ENCODE assay signal across 20 cellular contexts in the genomic region with DNA sequence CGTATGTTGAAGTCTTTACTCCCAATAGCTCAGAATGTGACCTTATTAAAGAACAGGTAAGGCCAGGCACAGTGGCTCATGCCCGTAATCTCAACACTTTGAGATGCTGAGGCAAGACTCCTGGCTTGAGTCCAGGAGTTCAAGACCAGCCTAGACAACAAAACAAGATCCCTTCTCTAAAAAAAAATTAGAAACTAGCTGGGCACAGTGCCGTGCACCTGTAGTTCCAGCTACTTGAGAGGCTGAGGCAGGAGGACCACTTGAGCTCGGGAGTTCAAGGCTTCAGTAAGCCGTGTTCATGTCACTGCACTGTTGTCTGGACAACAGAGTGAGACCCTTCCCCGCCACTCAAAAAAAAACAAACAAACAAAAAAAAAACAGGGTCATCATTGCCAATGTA.
DNase-seq lines count a peak whose midpoint lies in the region; ATAC-seq, FAIRE-seq and TF ChIP-seq lines count a peak whose summit lies in the region.
"Had no signal": no experiment of that assay in that cellular context is flagged by ENCODE, and none has a peak within 500 bp of the region (broad histone marks: within the 10 kb centered on the region; RNA-seq: fewer than 3 reads in every experiment).

No MANE protein-coding gene starts in this region.

- H2AFZ ChIP-seq in HepG2 (ENCODE audit: low read length), result no peak overlapping the region

- H3K79me2 ChIP-seq in HepG2 (ENCODE audit: insufficient read depth, low read length), result peaks cover 95% of the 10 kb centered on the region

- DNase-seq in HepG2 (ENCODE audit: low spot score) (no peak), right lobe of liver (no peak), mesothelial cell of epicardium (ENCODE audit: low spot score in 2 of 2, unreplicated experiment in 2 of 2) (no peak), GM10248 (ENCODE audit: extremely low spot score) (no peak), NCI-H1417 (lab: John Stamatoyannopoulos, UW) (no peak)
- DNase-seq in activated T-helper 1 cell treated with anti-CD3 and anti-CD28 coated beads, Interleukin-12 subunit alpha, Interleukin-12 subunit beta, Interleukin-2, Interleukin-4 antibody, amounts not matched to agents 30 ng/mL and 10 ng/mL and 1 ng/mL, durations not matched to agents 14 hours and 24 hours and 36 hours (ENCODE audit: low spot score), result no peak
- DNase-seq: GOT3, KBM-7, NCI-H1105, NCI-H1694, NCI-H446 treated with DMSO at 0.1 percent for 48 hours, NCI-H69, Peyer's patch had no signal

- H3K27me3 ChIP-seq in HepG2 (ENCODE audit: control insufficient read depth in 1 of 2, insufficient read depth in 2 of 2, low read length in 2 of 2) (no peaks in the 10 kb centered on the region), right lobe of liver (no peaks in the 10 kb centered on the region)
- H3K27me3 ChIP-seq: BLaER1 treated with 17β-estradiol and CSF1 and Interleukin-3, amounts not matched to agents 10 nM and 100 nM; Peyer's patch had no signal

- H3K27me3 Mint-ChIP-seq in activated T-helper 1 cell treated with anti-CD3 and anti-CD28 coated beads, Interleukin-12 subunit alpha, Interleukin-12 subunit beta, Interleukin-2, Interleukin-4 antibody, amounts not matched to agents 30 ng/mL and 10 ng/mL and 1 ng/mL, durations not matched to agents 14 hours and 24 hours and 36 hours (ENCODE audit: insufficient read depth), result no peaks in the 10 kb centered on the region
- H3K27me3 Mint-ChIP-seq in mesothelial cell of epicardium (ENCODE audit: low read depth), result no peaks in the 10 kb centered on the region

- TF ChIP-seq POLR2A in HepG2 (IDR thresholded peaks at IDR 0.05; ENCODE audit: insufficient read depth in 1 of 2, low read depth in 2 of 2, low read length in 2 of 2), result no peak
- TF ChIP-seq POLR2A in right lobe of liver (IDR thresholded peaks at IDR 0.05), result no peak

- no peak overlapping the region for H3K4me3 ChIP-seq in HepG2 (replicated peaks in 1 of 3; ENCODE audit: insufficient read depth in 1 of 3, low read depth in 2 of 3, low read length in 3 of 3)
- H3K4me3 ChIP-seq in right lobe of liver, result no peak overlapping the region
- H3K4me3 ChIP-seq: A549; BLaER1 treated with 17β-estradiol and CSF1 and Interleukin-3, amounts not matched to agents 10 nM and 100 nM; Peyer's patch had no signal

- intact Hi-C loops in HepG2 (cut with micrococcal nuclease; ENCODE audit: unreplicated experiment), result no loop called here
- intact Hi-C loops in right lobe of liver (cut with DNase I), result no loop called here
- intact Hi-C loops in activated T-helper 1 cell treated with anti-CD3 and anti-CD28 coated beads, Interleukin-12 subunit alpha, Interleukin-12 subunit beta, Interleukin-2, Interleukin-4 antibody, amounts not matched to agents 30 ng/mL and 10 ng/mL and 1 ng/mL, durations not matched to agents 14 hours and 24 hours and 36 hours (cut with micrococcal nuclease), result loop anchor here (2.0 to 5.0 kb wide), 2 partner anchors 17 to 224 kb away; no protein-coding TSS in a partner anchor

- no peaks in the 10 kb centered on the region for H3K9me3 Mint-ChIP-seq in activated T-helper 1 cell treated with anti-CD3 and anti-CD28 coated beads, Interleukin-12 subunit alpha, Interleukin-12 subunit beta, Interleukin-2, Interleukin-4 antibody, amounts not matched to agents 30 ng/mL and 10 ng/mL and 1 ng/mL, durations not matched to agents 14 hours and 24 hours and 36 hours
- peaks cover 4% of the 10 kb centered on the region for H3K9me3 Mint-ChIP-seq in mesothelial cell of epicardium

- no peak overlapping the region for H3K9ac ChIP-seq in HepG2 (ENCODE audit: insufficient read depth, low read depth, low read length)
- H3K9ac ChIP-seq: BLaER1 treated with 17β-estradiol and CSF1 and Interleukin-3, amounts not matched to agents 10 nM and 100 nM had no signal

- H3K4me1 ChIP-seq in HepG2 (ENCODE audit: insufficient read depth, low read length) (peaks cover 63% of the 10 kb centered on the region), right lobe of liver (peaks cover 0 to 49% (median 18%) of the 10 kb centered on the region in 4 donors)
- H3K4me1 ChIP-seq: Peyer's patch had no signal

- no peak for FAIRE-seq in HepG2 (lab: Jason Lieb, UNC)
- FAIRE-seq: A549, D721Med, G401.6 had no signal

- POLR2A ChIA-PET in HepG2 (lab: Yijun Ruan, JAX) (no interaction called here), GM10248 (lab: Yijun Ruan, JAX) (no interaction called here)

- peaks cover 14% of the 10 kb centered on the region for H3K36me3 Mint-ChIP-seq in activated T-helper 1 cell treated with anti-CD3 and anti-CD28 coated beads, Interleukin-12 subunit alpha, Interleukin-12 subunit beta, Interleukin-2, Interleukin-4 antibody, amounts not matched to agents 30 ng/mL and 10 ng/mL and 1 ng/mL, durations not matched to agents 14 hours and 24 hours and 36 hours (ENCODE audit: low read depth)
- peaks cover 3% of the 10 kb centered on the region for H3K36me3 Mint-ChIP-seq in mesothelial cell of epicardium

- BruUV-seq in HepG2 (replicated peaks; lab: Mats Ljungman, UMichigan), result no TSS peak

- H3K4me3 Mint-ChIP-seq in activated T-helper 1 cell treated with anti-CD3 and anti-CD28 coated beads, Interleukin-12 subunit alpha, Interleukin-12 subunit beta, Interleukin-2, Interleukin-4 antibody, amounts not matched to agents 30 ng/mL and 10 ng/mL and 1 ng/mL, durations not matched to agents 14 hours and 24 hours and 36 hours, result no peak overlapping the region
- H3K4me3 Mint-ChIP-seq in mesothelial cell of epicardium, result no peak overlapping the region

- no peak overlapping the region for H3K4me2 ChIP-seq in HepG2 (ENCODE audit: low read depth, low read length)
- H3K4me2 ChIP-seq: A549 had no signal

- TF ChIP-seq RAD21 in HepG2 (CRISPR knock-in tag; IDR thresholded peaks at IDR 0.05), result no peak

- H3K36me3 ChIP-seq in HepG2 (replicated peaks in 1 of 2; ENCODE audit: control insufficient read depth in 1 of 2, insufficient read depth in 2 of 2, low read length in 2 of 2), result peaks cover 0 to 16% of the 10 kb centered on the region in 2 experiments; a peak in 4 of 5 replicates
- no peaks in the 10 kb centered on the region for H3K36me3 ChIP-seq in right lobe of liver
- H3K36me3 ChIP-seq: Peyer's patch had no signal

- in situ Hi-C loops in HepG2 (cut with HindIII; ENCODE audit: extremely low pct_ligation_motif_present, low pct_unique_long_range_greater_than_20kb), result no loop called here

- H3K27ac ChIP-seq in HepG2 (ENCODE audit: extremely low read length, insufficient read depth, low read length) (no peak overlapping the region), right lobe of liver (no peak overlapping the region)
- H3K27ac ChIP-seq: A549; BLaER1 treated with 17β-estradiol and CSF1 and Interleukin-3, amounts not matched to agents 10 nM and 100 nM; Peyer's patch had no signal

- 98% methylated on average over 6 of the region's 6 CpGs for WGBS in HepG2 (ENCODE audit: low lambda C conversion rate)
- WGBS in right lobe of liver (ENCODE audit: insufficient coverage, low coverage, low lambda C conversion rate, missing lambda C conversion rate), result 97% methylated on average over 6 of the region's 6 CpGs

- H3K27ac Mint-ChIP-seq in activated T-helper 1 cell treated with anti-CD3 and anti-CD28 coated beads, Interleukin-12 subunit alpha, Interleukin-12 subunit beta, Interleukin-2, Interleukin-4 antibody, amounts not matched to agents 30 ng/mL and 10 ng/mL and 1 ng/mL, durations not matched to agents 14 hours and 24 hours and 36 hours, result peak overlapping the region; percentile 11
- H3K27ac Mint-ChIP-seq in mesothelial cell of epicardium, result peak overlapping the region; percentile 36

- H3K4me1 Mint-ChIP-seq in activated T-helper 1 cell treated with anti-CD3 and anti-CD28 coated beads, Interleukin-12 subunit alpha, Interleukin-12 subunit beta, Interleukin-2, Interleukin-4 antibody, amounts not matched to agents 30 ng/mL and 10 ng/mL and 1 ng/mL, durations not matched to agents 14 hours and 24 hours and 36 hours (ENCODE audit: low read depth), result peaks cover 73% of the 10 kb centered on the region
- H3K4me1 Mint-ChIP-seq in mesothelial cell of epicardium, result peaks cover 8% of the 10 kb centered on the region

- TF ChIP-seq CTCF in HepG2 (CRISPR knock-in tag; IDR thresholded peaks at IDR 0.05) (no peak), right lobe of liver (IDR thresholded peaks at IDR 0.05) (no peak), mesothelial cell of epicardium (IDR thresholded peaks at IDR 0.05; ENCODE audit: unreplicated experiment) (no peak), GM10248 (IDR thresholded peaks at IDR 0.05; ENCODE audit: control extremely low read depth, extremely low read depth, low read depth, missing control alignments) (no peak)

- CTCF ChIA-PET in HepG2 (lab: Yijun Ruan, JAX; ENCODE audit: low intra/inter-chr PET ratio, low total read pairs) (no interaction called here), GM10248 (lab: Yijun Ruan, JAX) (interaction anchor here (1.0 to 1.2 kb wide), 2 partner anchors 22 to 44 kb away, joined by 3 read pairs; no protein-coding TSS in a partner anchor)

- peaks cover 55% of the 10 kb centered on the region for H4K20me1 ChIP-seq in HepG2 (ENCODE audit: insufficient read depth, low read length)

- H3K9me3 ChIP-seq in HepG2 (ENCODE audit: low read length) (no peaks in the 10 kb centered on the region), right lobe of liver (no peaks in the 10 kb centered on the region)
- H3K9me3 ChIP-seq: A549; BLaER1 treated with 17β-estradiol and CSF1 and Interleukin-3, amounts not matched to agents 10 nM and 100 nM; Peyer's patch had no signal

- no peak for ATAC-seq in HepG2
- no peak for ATAC-seq in right lobe of liver
- ATAC-seq in HG03457 (IDR thresholded peaks at IDR 0.05; ENCODE audit: unreplicated experiment), result no peak
- ATAC-seq in GM19035 (IDR thresholded peaks at IDR 0.05; ENCODE audit: unreplicated experiment), result no peak
- ATAC-seq: A549, Right ventricle myocardium inferior had no signal

- no peak for TF ChIP-seq EP300 in HepG2 (IDR thresholded peaks at IDR 0.05; ENCODE audit: low read depth in 2 of 2, low read length in 2 of 2)
- no peak for TF ChIP-seq EP300 in HepG2 (CRISPR knock-in tag; IDR thresholded peaks at IDR 0.05; ENCODE audit: borderline replicate concordance)

TF ChIP-seq in HepG2, 621 proteins besides CTCF, POLR2A, EP300 and RAD21:
- TF ChIP-seq JUND (CRISPR knock-in tag; IDR thresholded peaks at IDR 0.05) (no peak), ZNF121 (CRISPR knock-in tag; IDR thresholded peaks at IDR 0.05) (0 out of 2 replicates have a peak, but pooled peaks have one; percentile 20)
